Comparison of ENCODE assay signal across 18 cellular contexts in the genomic region with DNA sequence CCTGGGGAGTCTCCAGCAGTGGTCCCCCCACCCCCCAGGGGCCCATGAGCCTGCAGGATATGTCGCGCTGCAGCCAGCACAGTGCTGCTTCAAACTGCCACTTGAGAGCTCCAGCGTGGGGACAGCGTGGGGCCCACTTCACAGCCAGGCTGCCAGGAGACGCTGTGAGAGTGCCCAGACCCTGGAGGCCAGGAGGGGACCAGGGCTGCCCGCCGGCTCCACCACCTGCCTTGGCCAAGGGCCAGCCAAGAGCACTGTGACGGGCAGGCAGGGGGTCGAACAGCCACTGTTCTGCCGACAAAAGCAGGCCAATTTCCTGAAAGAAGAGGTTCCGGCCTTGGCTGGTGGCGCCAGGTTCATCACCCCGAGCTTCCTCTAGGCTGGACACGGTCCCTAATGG.
DNase-seq lines count a peak whose midpoint lies in the region; ATAC-seq and TF ChIP-seq lines count a peak whose summit lies in the region.
"Had no signal": no experiment of that assay in that cellular context is flagged by ENCODE, and none has a peak within 500 bp of the region (broad histone marks: within the 10 kb centered on the region; RNA-seq: fewer than 3 reads in every experiment).

No MANE protein-coding gene starts in this region.

- 0 out of 22 replicates have a peak, but pooled peaks cover 0 to 3% (median 0%) of the 10 kb centered on the region in 11 experiments for H3K36me3 ChIP-seq in BLaER1 treated with 17β-estradiol and CSF1 and Interleukin-3, amounts not matched to agents 10 nM and 100 nM
- no peaks in the 10 kb centered on the region for H3K36me3 ChIP-seq in NT2/D1 (ENCODE audit: insufficient read depth, insufficient read length, low read length)
- no peaks in the 10 kb centered on the region for H3K36me3 ChIP-seq in mesenchymal stem cell (ENCODE audit: control insufficient read depth in 1 of 2, insufficient read depth in 2 of 2, low read depth in 1 of 2, low read length in 2 of 2)
- H3K36me3 ChIP-seq: brain microvascular endothelial cell, esophagus squamous epithelium, neutrophil, right atrium auricular region had no signal

- no peak overlapping the region for H2AK5ac ChIP-seq in mesenchymal stem cell (ENCODE audit: low read length, severe bottlenecking)

- no peak overlapping the region for H4K8ac ChIP-seq in mesenchymal stem cell (ENCODE audit: low read length)

- ATAC-seq in GM19328 (IDR thresholded peaks at IDR 0.05; ENCODE audit: unreplicated experiment) (no peak), HG03196 (IDR thresholded peaks at IDR 0.05; ENCODE audit: unreplicated experiment) (no peak)
- ATAC-seq: activated naive CD4-positive, alpha-beta T cell treated with anti-CD3 and anti-CD28 coated beads, Interleukin-2, amount 50 U/mL, for 72 hours; HCT116 had no signal

- peaks cover 5% of the 10 kb centered on the region; the same call in 1 of the 2 replicates for H3K36me3 Mint-ChIP-seq in HFFc6 (ENCODE audit: low read depth)
- H3K36me3 Mint-ChIP-seq: activated naive CD4-positive, alpha-beta T cell treated with anti-CD3 and anti-CD28 coated beads, Interleukin-2, amount 50 U/mL, for 72 hours had no signal

- no peak overlapping the region for H2BK5ac ChIP-seq in mesenchymal stem cell (ENCODE audit: low read depth, low read length, poor library complexity, severe bottlenecking)

- peak overlapping the region; percentile 83 to 98 (median 95) for H3K4me2 ChIP-seq in BLaER1 treated with 17β-estradiol and CSF1 and Interleukin-3, amounts not matched to agents 10 nM and 100 nM
- H3K4me2 ChIP-seq in mesenchymal stem cell (ENCODE audit: low read length, poor library complexity, severe bottlenecking), result no peak overlapping the region

- H3K4me1 Mint-ChIP-seq in HFFc6 (ENCODE audit: low read depth), result peaks cover 21% of the 10 kb centered on the region

- TF ChIP-seq CTCF in HFFc6 (IDR thresholded peaks at IDR 0.05), result no peak

- peaks cover 63 to 82% (median 80%) of the 10 kb centered on the region in 10 experiments for H3K4me1 ChIP-seq in BLaER1 treated with 17β-estradiol and CSF1 and Interleukin-3, amounts not matched to agents 10 nM and 100 nM
- H3K4me1 ChIP-seq in NT2/D1 (ENCODE audit: insufficient read depth, insufficient read length) (peaks cover 46% of the 10 kb centered on the region), mesenchymal stem cell (ENCODE audit: control insufficient read depth, insufficient read depth, low read depth, low read length) (peaks cover 31% of the 10 kb centered on the region)

- H3K14ac ChIP-seq in mesenchymal stem cell (ENCODE audit: low read length in 2 of 2), result no peak overlapping the region

- no peak overlapping the region for H2BK12ac ChIP-seq in mesenchymal stem cell (ENCODE audit: low read length in 2 of 2)

- 80% methylated on average over 14 of the region's 14 CpGs for WGBS in mesenchymal stem cell

- H3K27me3 ChIP-seq in BLaER1 treated with 17β-estradiol and CSF1 and Interleukin-3, amounts not matched to agents 10 nM and 100 nM, result no peaks in the 10 kb centered on the region
- H3K27me3 ChIP-seq in NT2/D1 (ENCODE audit: insufficient read depth, insufficient read length), result peaks cover 38% of the 10 kb centered on the region
- peaks cover 9 to 30% of the 10 kb centered on the region in 2 experiments for H3K27me3 ChIP-seq in mesenchymal stem cell (ENCODE audit: control insufficient read depth in 1 of 2, insufficient read depth in 1 of 2, low read length in 2 of 2)
- H3K27me3 ChIP-seq: esophagus squamous epithelium, right atrium auricular region had no signal

- peaks cover 22 to 88% (median 51%) of the 10 kb centered on the region in 11 experiments; a peak in 18 of 22 replicates for H4K20me1 ChIP-seq in BLaER1 treated with 17β-estradiol and CSF1 and Interleukin-3, amounts not matched to agents 10 nM and 100 nM

- no peaks in the 10 kb centered on the region for H3K79me1 ChIP-seq in mesenchymal stem cell (replicated peaks; ENCODE audit: low read length, poor library complexity, severe bottlenecking)

- H3K27ac Mint-ChIP-seq in HFFc6, result no peak overlapping the region
- H3K27ac Mint-ChIP-seq: activated T-cell treated with anti-CD3 and anti-CD28 coated beads, Interleukin-2, amount 50 U/mL, for 24 hours had no signal

- H3K4ac ChIP-seq in mesenchymal stem cell (ENCODE audit: low read depth in 1 of 2, low read length in 2 of 2), result no peak overlapping the region

- peak overlapping the region in 1 of 10 experiments; percentile 26; a peak in 2 of 20 replicates for H3K4me3 ChIP-seq in BLaER1 treated with 17β-estradiol and CSF1 and Interleukin-3, amounts not matched to agents 10 nM and 100 nM
- H3K4me3 ChIP-seq in NT2/D1 (ENCODE audit: insufficient read length, low read depth), result no peak overlapping the region
- no peak overlapping the region for H3K4me3 ChIP-seq in mesenchymal stem cell (ENCODE audit: insufficient read depth in 1 of 2, low read depth in 1 of 2, low read length in 2 of 2)
- H3K4me3 ChIP-seq: esophagus squamous epithelium, right atrium auricular region had no signal

- H4K91ac ChIP-seq in mesenchymal stem cell (ENCODE audit: low read length), result peak overlapping the region; percentile 52

- peak overlapping the region in 8 of 11 experiments; percentile 30 to 77 (median 58); a peak in 14 of 22 replicates for H3K9ac ChIP-seq in BLaER1 treated with 17β-estradiol and CSF1 and Interleukin-3, amounts not matched to agents 10 nM and 100 nM
- peak overlapping the region; percentile 12 for H3K9ac ChIP-seq in NT2/D1 (ENCODE audit: insufficient read length, low read depth)
- H3K9ac ChIP-seq in mesenchymal stem cell (ENCODE audit: low read length), result no peak overlapping the region

- H3K4me3 Mint-ChIP-seq in HFFc6, result no peak overlapping the region
- H3K4me3 Mint-ChIP-seq: activated T-cell treated with anti-CD3 and anti-CD28 coated beads, Interleukin-2, amount 50 U/mL, for 24 hours had no signal

- H3K23ac ChIP-seq in mesenchymal stem cell (ENCODE audit: low read length in 2 of 2), result no peak overlapping the region

- peak overlapping the region in 8 of 11 experiments; percentile 49 to 90 (median 78); a peak in 16 of 22 replicates for H3K27ac ChIP-seq in BLaER1 treated with 17β-estradiol and CSF1 and Interleukin-3, amounts not matched to agents 10 nM and 100 nM
- H3K27ac ChIP-seq in mesenchymal stem cell (ENCODE audit: low read length, poor library complexity, severe bottlenecking), result no peak overlapping the region
- H3K27ac ChIP-seq: brain microvascular endothelial cell, neutrophil, right atrium auricular region had no signal

- DNase-seq in NCI-H1092 treated with DMSO at 0.1 percent for 48 hours (lab: John Stamatoyannopoulos, UW), result peak; percentile 94
- no peak for DNase-seq in NT2/D1 (ENCODE audit: low read depth, low spot score)
- no peak for DNase-seq in mesenchymal stem cell
- DNase-seq in HFFc6, result no peak
- DNase-seq in stimulated activated naive CD4-positive, alpha-beta T cell treated with Interleukin-2 at 50 U/mL for 16 hours (lab: John Stamatoyannopoulos, UW), result no peak
- DNase-seq: activated CD4-positive, alpha-beta T cell treated with anti-CD3 and anti-CD28 coated beads, Interleukin-2, amount 50 U/mL, for 48 hours; activated T-cell treated with anti-CD3 and anti-CD28 coated beads, Interleukin-2, amount 50 U/mL, for 24 hours; brain microvascular endothelial cell; esophagus squamous epithelium; NCI-H524 treated with DMSO at 0.1 percent for 48 hours; SW 1271 had no signal

- H2AFZ ChIP-seq in mesenchymal stem cell (ENCODE audit: low read depth, low read length), result no peak overlapping the region

- no peak overlapping the region for H2BK15ac ChIP-seq in mesenchymal stem cell (ENCODE audit: low read depth, poor library complexity, severe bottlenecking)

- H3K18ac ChIP-seq in mesenchymal stem cell (ENCODE audit: low read depth in 1 of 2, low read length in 2 of 2), result no peak overlapping the region

- no peaks in the 10 kb centered on the region for H3K9me3 ChIP-seq in BLaER1 treated with 17β-estradiol and CSF1 and Interleukin-3, amounts not matched to agents 10 nM and 100 nM (replicated peaks in 1 of 11)
- H3K9me3 ChIP-seq in NT2/D1 (ENCODE audit: insufficient read depth, low read length) (no peaks in the 10 kb centered on the region), mesenchymal stem cell (ENCODE audit: control insufficient read depth, low read length) (no peaks in the 10 kb centered on the region)
- H3K9me3 ChIP-seq: esophagus squamous epithelium, neutrophil, right atrium auricular region had no signal

- H3K9me3 Mint-ChIP-seq in HFFc6, result no peaks in the 10 kb centered on the region
- H3K9me3 Mint-ChIP-seq: activated naive CD4-positive, alpha-beta T cell treated with anti-CD3 and anti-CD28 coated beads, Interleukin-2, amount 50 U/mL, for 72 hours; activated T-cell treated with anti-CD3 and anti-CD28 coated beads, Interleukin-2, amount 50 U/mL, for 24 hours had no signal

- peaks cover 11% of the 10 kb centered on the region for H3K27me3 Mint-ChIP-seq in HFFc6 (ENCODE audit: insufficient read depth)
- H3K27me3 Mint-ChIP-seq: activated T-cell treated with anti-CD3 and anti-CD28 coated beads, Interleukin-2, amount 50 U/mL, for 24 hours had no signal

- no peak overlapping the region for H2BK120ac ChIP-seq in mesenchymal stem cell (ENCODE audit: low read depth, low read length)
